1 cellular context compared by ENCODE assay signal in the genomic region with DNA sequence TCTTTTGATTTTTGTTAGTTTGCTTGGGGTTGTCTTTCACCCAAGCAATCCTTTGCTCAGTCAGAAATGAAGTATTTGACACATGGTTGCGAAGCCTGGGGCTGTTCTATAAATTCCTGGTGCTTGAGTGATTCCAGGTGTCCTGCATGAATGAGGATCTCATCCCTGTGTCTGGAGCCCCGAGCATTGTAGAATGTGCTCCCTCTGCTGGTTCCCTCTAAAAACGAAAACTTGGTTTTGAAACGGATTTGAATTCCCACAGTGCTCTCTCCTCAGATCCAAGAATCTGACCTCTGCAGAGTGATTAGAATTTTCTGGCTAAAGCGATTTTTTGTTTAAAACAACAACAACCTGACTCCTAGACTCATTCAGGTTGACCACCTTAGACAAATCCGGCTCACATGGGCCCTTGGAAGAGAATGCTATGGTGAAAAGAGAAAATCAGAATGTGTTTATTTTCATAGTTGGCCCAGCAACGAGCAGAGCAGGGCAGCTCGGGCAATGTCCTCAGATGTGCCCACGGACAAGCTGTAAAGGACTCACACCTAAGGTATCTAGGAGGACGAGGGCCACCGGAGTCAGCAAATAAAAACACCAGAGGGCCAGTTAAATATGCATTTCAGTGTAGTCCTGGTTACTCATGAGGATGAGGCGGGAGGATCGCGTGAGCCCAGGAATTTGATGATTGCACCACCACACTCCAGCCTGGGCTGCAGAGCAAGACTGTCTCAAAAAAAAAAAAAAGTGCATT.
TF ChIP-seq lines count a peak whose summit lies in the region.

No MANE protein-coding gene starts in this region.

TF ChIP-seq in SK-N-SH, 30 proteins besides CTCF, POLR2A, EP300 and RAD21 (continued from another document):
- TF ChIP-seq, protein P1, sequence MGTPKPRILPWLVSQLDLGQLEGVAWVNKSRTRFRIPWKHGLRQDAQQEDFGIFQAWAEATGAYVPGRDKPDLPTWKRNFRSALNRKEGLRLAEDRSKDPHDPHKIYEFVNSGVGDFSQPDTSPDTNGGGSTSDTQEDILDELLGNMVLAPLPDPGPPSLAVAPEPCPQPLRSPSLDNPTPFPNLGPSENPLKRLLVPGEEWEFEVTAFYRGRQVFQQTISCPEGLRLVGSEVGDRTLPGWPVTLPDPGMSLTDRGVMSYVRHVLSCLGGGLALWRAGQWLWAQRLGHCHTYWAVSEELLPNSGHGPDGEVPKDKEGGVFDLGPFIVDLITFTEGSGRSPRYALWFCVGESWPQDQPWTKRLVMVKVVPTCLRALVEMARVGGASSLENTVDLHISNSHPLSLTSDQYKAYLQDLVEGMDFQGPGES (IDR thresholded peaks at IDR 0.05; ENCODE audit: low read depth, low read length), result no peak
- no peak for TF ChIP-seq RXRA (IDR thresholded peaks at IDR 0.05; ENCODE audit: borderline replicate concordance, low read depth)
- TF ChIP-seq, protein P2, sequence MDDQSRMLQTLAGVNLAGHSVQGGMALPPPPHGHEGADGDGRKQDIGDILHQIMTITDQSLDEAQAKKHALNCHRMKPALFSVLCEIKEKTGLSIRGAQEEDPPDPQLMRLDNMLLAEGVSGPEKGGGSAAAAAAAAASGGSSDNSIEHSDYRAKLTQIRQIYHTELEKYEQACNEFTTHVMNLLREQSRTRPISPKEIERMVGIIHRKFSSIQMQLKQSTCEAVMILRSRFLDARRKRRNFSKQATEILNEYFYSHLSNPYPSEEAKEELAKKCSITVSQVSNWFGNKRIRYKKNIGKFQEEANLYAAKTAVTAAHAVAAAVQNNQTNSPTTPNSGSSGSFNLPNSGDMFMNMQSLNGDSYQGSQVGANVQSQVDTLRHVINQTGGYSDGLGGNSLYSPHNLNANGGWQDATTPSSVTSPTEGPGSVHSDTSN (IDR thresholded peaks at IDR 0.05), result no peak
